In the genomic region with DNA sequence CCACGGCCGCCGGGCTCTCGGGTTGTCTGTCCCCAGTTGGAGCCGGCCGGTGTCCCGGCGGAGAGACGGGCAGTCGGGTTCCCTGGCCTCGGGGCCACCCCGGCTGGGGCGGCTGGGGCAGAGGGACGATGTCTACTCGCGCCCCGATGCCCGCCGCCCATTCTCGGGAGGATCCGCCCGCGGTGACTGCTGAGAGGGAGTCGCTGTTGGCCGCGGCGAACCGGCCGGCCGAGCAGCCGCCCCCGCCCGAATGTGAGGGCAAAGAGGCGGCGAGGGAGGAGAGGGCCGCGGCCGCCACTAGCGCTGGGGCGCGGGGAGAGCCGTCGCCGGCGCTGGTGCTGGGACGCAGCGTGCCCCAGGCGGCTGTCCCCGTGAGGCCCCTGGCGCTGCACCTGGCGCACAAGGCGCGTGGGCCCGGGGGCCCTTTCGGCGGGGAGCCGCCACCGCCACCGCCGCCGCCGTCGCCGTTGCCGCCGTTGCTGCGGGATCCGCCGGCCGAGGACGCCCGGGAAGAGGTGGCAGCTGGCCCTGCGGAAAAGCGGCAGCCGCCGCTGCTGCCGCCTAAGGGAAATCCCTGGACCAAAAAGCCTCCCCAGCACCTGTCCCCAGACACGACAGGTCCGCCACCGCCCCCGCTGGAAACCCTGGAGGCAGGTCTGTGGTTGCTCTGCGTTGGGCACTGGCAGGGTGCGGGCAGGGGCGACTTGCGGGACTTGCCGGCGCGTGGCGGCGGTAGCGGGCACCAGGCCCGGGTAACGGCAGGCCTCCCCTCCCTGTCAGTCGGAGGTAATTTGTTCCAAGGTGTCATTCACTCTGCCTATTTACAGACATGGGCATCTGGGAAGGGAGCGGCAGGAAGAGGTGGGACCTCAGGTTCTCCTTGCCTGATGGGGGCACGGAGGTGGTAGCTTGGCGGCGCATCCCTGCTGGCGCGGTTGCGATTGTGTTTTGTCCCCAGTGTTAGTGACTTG, we compare ENCODE assay signal across 8 cellular contexts. TPM values are rescaled to one million over a fixed set of nuclear protein-coding genes. Genes with fewer than 3 reads are reported as not detected.
DNase-seq lines count a peak whose midpoint lies in the region; ATAC-seq and TF ChIP-seq lines count a peak whose summit lies in the region.

No MANE protein-coding gene starts in this region.

- under 1% methylated on average over 101 of the region's 101 CpGs for WGBS in right cardiac atrium
- WGBS in psoas muscle, 3 donors = 0 to 1% (median 0%) methylated on average over 49 to 101 of the region's 101 CpGs
- WGBS in urinary bladder = under 1% methylated on average over 101 of the region's 101 CpGs

- RAD21 ChIA-PET in HCT116 (lab: Charles Lee; ENCODE audit: low non-redundant PET in 1 of 2, low total read pairs in 2 of 2, uncharacterized antibody in 2 of 2, unreplicated experiment in 2 of 2) = interaction anchor here (1.1 to 1.2 kb wide), 2 partner anchors 96 to 97 kb away, joined by 3 to 4 read pairs; a partner anchor contains a TSS

- H3K9me3 ChIP-seq in HCT116 (ENCODE audit: control insufficient read depth in 1 of 2, insufficient read depth in 1 of 2, low read depth in 1 of 2, low read length in 2 of 2) (no peaks in the 10 kb centered on the region), MM.1S (replicated peaks; ENCODE audit: insufficient read depth, low read length) (no peaks in the 10 kb centered on the region), right cardiac atrium (ENCODE audit: control insufficient read depth, low read length) (no peaks in the 10 kb centered on the region), psoas muscle (no peaks in the 10 kb centered on the region)

- H3K79me2 ChIP-seq in HCT116 (ENCODE audit: insufficient read depth, low read length) = peaks cover 52% of the 10 kb centered on the region
- peaks cover 49% of the 10 kb centered on the region for H3K79me2 ChIP-seq in MM.1S (ENCODE audit: low read length)

- CTCF ChIA-PET in GM10248 (lab: Yijun Ruan, JAX) = interaction anchor here (1.0 to 1.4 kb wide), 4 partner anchors 11 to 27 kb away, joined by 3 to 5 read pairs (median 4); no protein-coding TSS in a partner anchor
- CTCF ChIA-PET in HCT116 (lab: Charles Lee) = interaction anchor here (1.0 kb wide), 1 partner anchor 8 kb away, joined by 4 read pairs; no protein-coding TSS in a partner anchor

- DNase-seq in GM10248 (ENCODE audit: extremely low spot score) = peak; percentile 65
- peak; percentile 43 for DNase-seq in HCT116 (ENCODE audit: low read depth, low spot score)
- peak; percentile 69 for DNase-seq in MM.1S
- DNase-seq in T-helper 1 cell = peak; percentile 46 to 56 (median 52)
- peak; percentile 36 for DNase-seq in amniotic stem cell (lab: John Stamatoyannopoulos, UW)
- peak; percentile 69 to 81 (median 81) for DNase-seq in right cardiac atrium
- peak; percentile 67 to 76 for DNase-seq in psoas muscle

- H3K4me3 ChIP-seq in HCT116 (replicated peaks in 1 of 2; ENCODE audit: low read depth in 1 of 2, low read length in 2 of 2) (peak overlapping the region; percentile 71 to 77), MM.1S (ENCODE audit: low read length) (peak overlapping the region; percentile 64), right cardiac atrium (ENCODE audit: low read length) (peak overlapping the region; percentile 86), psoas muscle (peak overlapping the region; percentile 84), urinary bladder (ENCODE audit: low read depth, low read length) (peak overlapping the region; percentile 83)

- H3K4me2 ChIP-seq in HCT116 (ENCODE audit: low read length) = peak overlapping the region; percentile 77
- peak overlapping the region; percentile 52 for H3K4me2 ChIP-seq in MM.1S (ENCODE audit: low read depth, low read length)

- no TSS peak for BruUV-seq in HCT116 (replicated peaks; lab: Mats Ljungman, UMichigan)

- no peaks in the 10 kb centered on the region for H3K27me3 ChIP-seq in HCT116 (ENCODE audit: insufficient read depth, low read length)
- H3K27me3 ChIP-seq in MM.1S (replicated peaks; ENCODE audit: insufficient read depth, low read length) = no peaks in the 10 kb centered on the region
- no peaks in the 10 kb centered on the region for H3K27me3 ChIP-seq in right cardiac atrium (ENCODE audit: control insufficient read depth, insufficient read depth)
- no peaks in the 10 kb centered on the region for H3K27me3 ChIP-seq in psoas muscle (ENCODE audit: insufficient read depth in 3 of 3, low read length in 2 of 3)

- H3K27ac ChIP-seq in HCT116 (ENCODE audit: low read depth, low read length) (peak overlapping the region; percentile 92), MM.1S (ENCODE audit: low read length) (peak overlapping the region; percentile 90), right cardiac atrium (ENCODE audit: low read length) (peak overlapping the region; percentile 93), psoas muscle (peak overlapping the region; percentile 97), urinary bladder (ENCODE audit: low read depth) (peak overlapping the region; percentile 97)

- H3K36me3 ChIP-seq in HCT116 (ENCODE audit: control insufficient read depth in 1 of 2, insufficient read depth in 2 of 2, low read length in 2 of 2) = no peaks in the 10 kb centered on the region
- H3K36me3 ChIP-seq in MM.1S (replicated peaks; ENCODE audit: insufficient read depth, low read length) = no peaks in the 10 kb centered on the region
- H3K36me3 ChIP-seq in psoas muscle (ENCODE audit: insufficient read depth in 1 of 2, low read depth in 1 of 2) = no peaks in the 10 kb centered on the region
- no peaks in the 10 kb centered on the region for H3K36me3 ChIP-seq in urinary bladder (ENCODE audit: insufficient read depth)

- ATAC-seq in HCT116 (peak; percentile 32), right cardiac atrium (peak; percentile 13 to 18), psoas muscle (peak; percentile 33 to 49 (median 48))

- H2AFZ ChIP-seq in HCT116 (ENCODE audit: low read depth, low read length, poor library complexity, severe bottlenecking) = no peak overlapping the region
- H2AFZ ChIP-seq in MM.1S (ENCODE audit: low read length) = peak overlapping the region; percentile 45

- peak; percentile 24 for TF ChIP-seq CTCF in GM10248 (IDR thresholded peaks at IDR 0.05; ENCODE audit: control extremely low read depth, extremely low read depth, low read depth, missing control alignments)
- TF ChIP-seq CTCF in HCT116 (IDR thresholded peaks at IDR 0.05 in 2 of 3, conservative IDR thresholded peaks at IDR 0.05 in 1 of 3; ENCODE audit: borderline replicate concordance in 1 of 3, insufficient read depth in 1 of 3, low read depth in 2 of 3, low read length in 2 of 3) = 0 out of 6 replicates have a peak, but pooled peaks of 1 of the 3 experiments have one; percentile 30
- peak; percentile 31 for TF ChIP-seq CTCF in MM.1S (IDR thresholded peaks at IDR 0.05; ENCODE audit: low read length)
- no peak for TF ChIP-seq CTCF in psoas muscle (IDR thresholded peaks at IDR 0.05)

- H3K4me1 ChIP-seq in HCT116 (ENCODE audit: control insufficient read depth in 1 of 2, insufficient read depth in 2 of 2, low read length in 2 of 2) = peaks cover 9 to 20% of the 10 kb centered on the region in 2 experiments; a peak in 3 of 4 replicates
- 0 out of 2 replicates have a peak, but pooled peaks cover 2% of the 10 kb centered on the region for H3K4me1 ChIP-seq in MM.1S (ENCODE audit: low read length)
- H3K4me1 ChIP-seq in right cardiac atrium (ENCODE audit: control insufficient read depth, insufficient read depth, low read length) = no peaks in the 10 kb centered on the region
- H3K4me1 ChIP-seq in psoas muscle = peaks cover 21% of the 10 kb centered on the region
- no peaks in the 10 kb centered on the region for H3K4me1 ChIP-seq in urinary bladder (ENCODE audit: insufficient read depth)

- H3K9me2 ChIP-seq in HCT116 (ENCODE audit: insufficient read depth) (no peaks in the 10 kb centered on the region), MM.1S (replicated peaks; ENCODE audit: insufficient read depth, low read length) (no peaks in the 10 kb centered on the region)

- no peak for TF ChIP-seq POLR2A in HCT116 (IDR thresholded peaks at IDR 0.05; ENCODE audit: borderline replicate concordance, extremely low read depth, insufficient read depth, insufficient read length)

- POLR2A ChIA-PET in GM10248 (lab: Yijun Ruan, JAX) (interaction anchor here (0.7 to 1.5 kb wide), 3 partner anchors 97 to 280 kb away, joined by 3 to 15 read pairs (median 5); a partner anchor contains a TSS), HCT116 (lab: Charles Lee) (interaction anchor here (0.9 to 1.0 kb wide), 5 partner anchors 14 to 762 kb away, joined by 3 to 6 read pairs (median 3); a partner anchor contains a TSS)

- H3F3A ChIP-seq in MM.1S (ENCODE audit: insufficient read depth, low read length) = peaks cover 14% of the 10 kb centered on the region

- intact Hi-C loops in HCT116 (cut with micrococcal nuclease) = loop anchor here (2.0 to 10.0 kb wide), 2 partner anchors 97 to 223 kb away; a partner anchor contains a TSS
- intact Hi-C loops in right cardiac atrium (cut with DNase I) = no loop called here
- intact Hi-C loops in psoas muscle (cut with DNase I) = loop anchor here in 1 of 2 donors (2.0 to 5.0 kb wide), 2 partner anchors 97 to 280 kb away; a partner anchor contains a TSS

- no peaks in the 10 kb centered on the region for H4K20me1 ChIP-seq in HCT116 (ENCODE audit: insufficient read depth)
- no peaks in the 10 kb centered on the region; the same call in 1 of the 2 replicates for H4K20me1 ChIP-seq in MM.1S (ENCODE audit: insufficient read depth, low read length)

- TF ChIP-seq RAD21 in HCT116 (IDR thresholded peaks at IDR 0.05; ENCODE audit: low read depth) = no peak

- H3K9ac ChIP-seq in HCT116 (ENCODE audit: low read length) (peak overlapping the region; percentile 94), MM.1S (ENCODE audit: low read length) (peak overlapping the region; percentile 94)

TF ChIP-seq in HCT116, 20 proteins besides CTCF, POLR2A, EP300 and RAD21 (continues in another document):
- TF ChIP-seq EZH2phosphoT487 (IDR thresholded peaks at IDR 0.05; ENCODE audit: borderline replicate concordance) (no peak), FOSL1 (IDR thresholded peaks at IDR 0.05; ENCODE audit: low read depth) (no peak), EGR1 (IDR thresholded peaks at IDR 0.05; ENCODE audit: low read depth) (peak; percentile 77)

RNA-seq across cellular contexts. Expression of a gene that starts 0.7 kb away (rescaled TPM):
- 31.1 TPM for total RNA-seq in HCT116 (2021; ENCODE audit: unreplicated experiment)
- 11.8 and 14.5 TPM in 2 replicates for polyA plus RNA-seq in HCT116 (2012)
- total RNA-seq in right cardiac atrium = 10 to 100 TPM; 11.1 to 15.8 (median 12.5) TPM
- 7.4 TPM for polyA plus RNA-seq in right cardiac atrium
- 10 to 100 TPM; 13.3 to 23.6 (median 20.1) TPM for total RNA-seq in psoas muscle
- 10 to 100 TPM in 2 of 3 donors, 1 to 10 TPM in 1; 8.3 to 19.4 (median 11.7) TPM for polyA plus RNA-seq in psoas muscle
- total RNA-seq in urinary bladder = 55.4 TPM
- polyA plus RNA-seq in urinary bladder = 11.1 TPM

Comparison
In these comparisons a context has a peak if more than half of its experiments do, and no peak if none do; other contexts are left out.
1. Peak in every context shown above with its lines: DNase-seq, ATAC-seq, H3K4me3 ChIP-seq and H3K27ac ChIP-seq.